1 cellular context compared by ENCODE assay signal in genomic region chr1:27289125-27289524, GRCh38. TPM values are rescaled to one million over a fixed set of nuclear protein-coding genes. Genes with fewer than 3 reads are reported as not detected.
"Had no signal": no experiment of that assay in that cellular context is flagged by ENCODE, and none has a peak within 500 bp of the region (broad histone marks: within the 10 kb centered on the region; RNA-seq: fewer than 3 reads in every experiment).

No MANE protein-coding gene starts in this region.

RNA-seq across cellular contexts. Expression of gene SYTL1, which starts 52.7 kb away (rescaled TPM):
- total RNA-seq: SK-MEL-5 had no signal
